1 cellular context compared by ENCODE assay signal in the genomic region with DNA sequence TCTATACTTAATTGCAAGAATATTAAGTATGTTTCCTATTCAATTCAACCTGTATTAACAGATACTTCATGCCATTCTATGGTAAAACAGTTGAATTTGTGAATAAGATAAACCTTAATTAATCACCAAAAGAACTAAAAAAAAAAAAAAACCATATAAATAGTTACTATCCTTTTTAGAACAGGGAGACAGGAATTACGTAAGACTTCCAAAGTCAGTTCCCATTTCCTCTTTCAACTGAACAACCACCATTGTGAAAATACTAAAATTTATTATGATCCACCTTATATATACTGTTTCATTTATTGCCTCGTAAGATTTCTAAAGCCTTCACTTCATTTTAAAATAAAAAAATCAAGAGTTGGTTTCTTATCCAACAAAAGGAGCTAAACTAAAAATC.
TF ChIP-seq lines count a peak whose summit lies in the region.

No MANE protein-coding gene starts in this region.

TF ChIP-seq in K562, 482 proteins besides CTCF, POLR2A, EP300 and RAD21:
- TF ChIP-seq FIP1L1 (IDR thresholded peaks at IDR 0.05; ENCODE audit: low read depth, low read length, poor library complexity, severe bottlenecking), result no peak
- peak; percentile 57 for TF ChIP-seq CEBPB (tag; IDR thresholded peaks at IDR 0.05)
- TF ChIP-seq TARDBP (IDR thresholded peaks at IDR 0.05), result no peak
- TF ChIP-seq ZNF431 (CRISPR knock-in tag; IDR thresholded peaks at IDR 0.05), result no peak
- TF ChIP-seq RHOXF2B (CRISPR knock-in tag; conservative IDR thresholded peaks at IDR 0.05), result no peak
- TF ChIP-seq CEBPG (CRISPR knock-in tag; IDR thresholded peaks at IDR 0.05), result no peak
- TF ChIP-seq CEBPG (tag; conservative IDR thresholded peaks at IDR 0.05 in 1 of 2, IDR thresholded peaks at IDR 0.05 in 1 of 2), result 0 out of 4 replicates have a peak, but pooled peaks of 1 of the 2 experiments have one; percentile 37
- TF ChIP-seq MAZ (CRISPR knock-in tag; conservative IDR thresholded peaks at IDR 0.05 in 1 of 2, IDR thresholded peaks at IDR 0.05 in 1 of 2), result no peak
- TF ChIP-seq ZNF507 (tag; conservative IDR thresholded peaks at IDR 0.05), result no peak
- TF ChIP-seq NCOA6 (IDR thresholded peaks at IDR 0.05), result no peak
- TF ChIP-seq ESRRA (IDR thresholded peaks at IDR 0.05; ENCODE audit: borderline replicate concordance, low read depth), result no peak
TF ChIP-seq in K562: peak in this region for 2.
